9 cellular contexts compared by ENCODE assay signal in genomic region chr16:27446721-27447120, GRCh38. TPM values are rescaled to one million over a fixed set of nuclear protein-coding genes. Genes with fewer than 3 reads are reported as not detected.
DNase-seq lines count a peak whose midpoint lies in the region; ATAC-seq and TF ChIP-seq lines count a peak whose summit lies in the region.
"Had no signal": no experiment of that assay in that cellular context is flagged by ENCODE, and none has a peak within 500 bp of the region (broad histone marks: within the 10 kb centered on the region; RNA-seq: fewer than 3 reads in every experiment).

No MANE protein-coding gene starts in this region.

- no peak overlapping the region for H3K4me3 ChIP-seq in left ventricle myocardium inferior
- no peak overlapping the region for H3K4me3 ChIP-seq in mucosa of descending colon

- no peak for ATAC-seq in Right ventricle myocardium superior (ENCODE audit: poor library complexity)
- peak; percentile 69 for ATAC-seq in mucosa of descending colon
- peak; percentile 60 for ATAC-seq in stimulated activated naive CD8-positive, alpha-beta T cell treated with anti-CD3 and anti-CD28 coated beads, Interleukin-15, Interleukin-2, amounts not matched to agents 100 U/mL and 50 U/mL, for 24 hours

- H3K4me1 Mint-ChIP-seq in activated T-cell treated with anti-CD3 and anti-CD28 coated beads, Interleukin-2, amount 50 U/mL, for 24 hours (ENCODE audit: low read depth), result peaks cover 90% of the 10 kb centered on the region

- DNase-seq in Right ventricle myocardium superior (peak; percentile 46), left ventricle myocardium inferior (no peak), mucosa of descending colon (peak; percentile 25 to 78 (median 45)), ureter (ENCODE audit: low spot score) (no peak), NCI-H146 (lab: John Stamatoyannopoulos, UW) (no peak), hippocampal formation (lab: John Stamatoyannopoulos, UW) (no peak)
- DNase-seq in activated T-cell treated with anti-CD3 and anti-CD28 coated beads, Interleukin-2, amount 50 U/mL, for 24 hours, result peak; percentile 67
- DNase-seq in stimulated activated naive CD8-positive, alpha-beta T cell treated with anti-CD3 and anti-CD28 coated beads, Interleukin-15, Interleukin-2, amounts not matched to agents 100 U/mL and 50 U/mL, for 24 hours, result peak; percentile 68
- DNase-seq: amniotic stem cell had no signal

- no peak overlapping the region for H3K4me3 Mint-ChIP-seq in activated T-cell treated with anti-CD3 and anti-CD28 coated beads, Interleukin-2, amount 50 U/mL, for 24 hours

- H3K4me1 ChIP-seq in left ventricle myocardium inferior (peaks cover 8% of the 10 kb centered on the region), mucosa of descending colon (ENCODE audit: low read depth) (no peaks in the 10 kb centered on the region)

- intact Hi-C loops in Right ventricle myocardium superior (cut with DNase I) (no loop called here), left ventricle myocardium inferior (cut with micrococcal nuclease) (no loop called here), mucosa of descending colon (cut with DNase I, micrococcal nuclease) (no loop called here)

- H3K36me3 Mint-ChIP-seq in activated T-cell treated with anti-CD3 and anti-CD28 coated beads, Interleukin-2, amount 50 U/mL, for 24 hours (ENCODE audit: low read depth), result peaks cover 98% of the 10 kb centered on the region

- H3K9me3 ChIP-seq in left ventricle myocardium inferior (replicated peaks) (peaks cover 20% of the 10 kb centered on the region), mucosa of descending colon (peaks cover 9% of the 10 kb centered on the region)

- H3K27me3 Mint-ChIP-seq in activated T-cell treated with anti-CD3 and anti-CD28 coated beads, Interleukin-2, amount 50 U/mL, for 24 hours, result no peaks in the 10 kb centered on the region

- H3K9me3 Mint-ChIP-seq in activated T-cell treated with anti-CD3 and anti-CD28 coated beads, Interleukin-2, amount 50 U/mL, for 24 hours, result peaks cover 3% of the 10 kb centered on the region

- no peak for TF ChIP-seq CTCF in left ventricle myocardium inferior (IDR thresholded peaks at IDR 0.05; ENCODE audit: borderline replicate concordance)
- TF ChIP-seq CTCF in mucosa of descending colon (IDR thresholded peaks at IDR 0.05), result no peak

- H3K36me3 ChIP-seq in left ventricle myocardium inferior, result no peaks in the 10 kb centered on the region
- H3K36me3 ChIP-seq in mucosa of descending colon (ENCODE audit: low read depth), result no peaks in the 10 kb centered on the region

- H3K27me3 ChIP-seq in left ventricle myocardium inferior (ENCODE audit: low read depth), result peaks cover 74% of the 10 kb centered on the region

- no peak overlapping the region for H3K27ac ChIP-seq in left ventricle myocardium inferior (replicated peaks)

- peak overlapping the region; percentile 86 for H3K27ac Mint-ChIP-seq in activated T-cell treated with anti-CD3 and anti-CD28 coated beads, Interleukin-2, amount 50 U/mL, for 24 hours

RNA-seq across cellular contexts. Expression of gene IL21R, which starts 44.7 kb away (rescaled TPM):
- 0.13 TPM for total RNA-seq in Right ventricle myocardium superior
- total RNA-seq in left ventricle myocardium inferior, result 0.05 TPM
- 1 to 10 TPM in 2 of 3 donors, under 1 TPM in 1; 0.47 to 1.4 (median 1.0) TPM for total RNA-seq in mucosa of descending colon
- total RNA-seq in ureter, result 0.60 TPM

Comparison
In these comparisons a context has a peak if more than half of its experiments do, and no peak if none do; other contexts are left out.
1. DNase-seq: peak in Right ventricle myocardium superior (single experiment), activated T-cell treated with anti-CD3 and anti-CD28 coated beads, Interleukin-2, amount 50 U/mL, for 24 hours (single experiment), mucosa of descending colon (3 of 3) and stimulated activated naive CD8-positive, alpha-beta T cell treated with anti-CD3 and anti-CD28 coated beads, Interleukin-15, Interleukin-2, amounts not matched to agents 100 U/mL and 50 U/mL, for 24 hours (single experiment); none in left ventricle myocardium inferior (single experiment), ureter (single experiment), NCI-H146 (single experiment) and hippocampal formation (0 of 2).